In the genomic region with DNA sequence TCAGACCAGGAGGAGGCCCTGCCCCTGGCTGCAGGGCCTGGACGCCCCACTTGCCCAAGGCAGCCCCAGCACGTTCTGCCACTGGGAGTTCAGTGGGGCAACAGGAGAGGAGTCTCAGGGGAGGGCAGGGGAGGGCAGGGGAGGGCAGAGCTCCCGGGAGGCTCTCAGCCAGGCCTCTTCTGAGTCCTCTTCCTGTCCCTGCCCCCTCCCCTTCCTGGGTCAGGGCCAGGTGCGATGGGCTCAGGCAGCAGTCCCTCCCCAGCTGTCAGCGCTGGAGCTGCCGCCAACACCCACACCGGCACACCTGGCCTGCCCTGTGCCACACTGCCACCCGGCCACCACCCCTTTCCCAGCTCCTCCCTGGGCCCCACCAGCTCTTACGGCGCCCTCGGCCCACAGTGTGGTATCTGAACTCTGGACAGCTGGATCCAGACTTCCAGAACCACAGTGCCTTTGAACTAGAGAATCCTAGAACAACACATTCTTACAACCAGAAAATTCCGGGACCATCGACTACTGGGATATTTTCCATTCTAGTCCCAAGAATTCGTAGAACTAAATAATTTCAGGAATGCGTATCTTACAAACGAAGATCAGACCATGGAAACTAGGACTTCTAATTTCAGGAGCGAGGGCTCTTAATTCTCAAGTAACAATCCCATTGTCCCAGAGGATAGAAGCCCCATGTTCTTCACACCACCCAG, we compare ENCODE assay signal across 11 cellular contexts. TPM values are rescaled to one million over a fixed set of nuclear protein-coding genes. Genes with fewer than 3 reads are reported as not detected.
DNase-seq lines count a peak whose midpoint lies in the region; ATAC-seq, FAIRE-seq and TF ChIP-seq lines count a peak whose summit lies in the region.
"Had no signal": no experiment of that assay in that cellular context is flagged by ENCODE, and none has a peak within 500 bp of the region (broad histone marks: within the 10 kb centered on the region; RNA-seq: fewer than 3 reads in every experiment).

No MANE protein-coding gene starts in this region.

- peaks cover 0 to 47% (median 24%) of the 10 kb centered on the region in 3 donors for H3K4me1 ChIP-seq in gastroesophageal sphincter
- H3K4me1 ChIP-seq in BE2C: peaks cover 5% of the 10 kb centered on the region; the same call in 1 of the 2 replicates
- H3K4me1 ChIP-seq in HAP-1: 0 out of 2 replicates have a peak, but pooled peaks cover 4% of the 10 kb centered on the region

- no peaks in the 10 kb centered on the region for H3K9me3 ChIP-seq in gastroesophageal sphincter
- no peaks in the 10 kb centered on the region for H3K9me3 ChIP-seq in BE2C
- no peaks in the 10 kb centered on the region for H3K9me3 ChIP-seq in HAP-1

- in situ Hi-C loops in HAP-1 (cut with MboI; ENCODE audit: low sequenced_read_pairs): no loop called here

- no peak overlapping the region for H3K4me3 ChIP-seq in gastroesophageal sphincter
- H3K4me3 ChIP-seq in BE2C (ENCODE audit: low read depth, low read length): no peak overlapping the region
- no peak overlapping the region for H3K4me3 ChIP-seq in HAP-1

- H3K27ac ChIP-seq in gastroesophageal sphincter: peak overlapping the region in 3 of 4 donors; percentile 66 to 75 (median 72)

- peak; percentile 78 for DNase-seq in NCI-H510A (lab: John Stamatoyannopoulos, UW)
- DNase-seq in renal cortical epithelial cell (ENCODE audit: low read depth): peak; percentile 57
- no peak for DNase-seq in BE2C
- no peak for DNase-seq in HAP-1 (ENCODE audit: low spot score in 2 of 2)
- DNase-seq in cortex of kidney (lab: John Stamatoyannopoulos, UW): no peak
- no peak for DNase-seq in ureter (ENCODE audit: low spot score)
- DNase-seq: stimulated activated naive CD4-positive, alpha-beta T cell had no signal

- TF ChIP-seq POLR2A in gastroesophageal sphincter (IDR thresholded peaks at IDR 0.05): no peak

- no peak for TF ChIP-seq CTCF in gastroesophageal sphincter (IDR thresholded peaks at IDR 0.05)
- no peak for TF ChIP-seq CTCF in BE2C (IDR thresholded peaks at IDR 0.05; ENCODE audit: low read depth, low read length)

- peak; percentile 79 for FAIRE-seq in G401.6 (lab: Jason Lieb, UNC)
- FAIRE-seq: endometrium had no signal

- no peak for TF ChIP-seq EP300 in gastroesophageal sphincter (IDR thresholded peaks at IDR 0.05)

- WGBS in gastroesophageal sphincter (ENCODE audit: low coverage in 1 of 2), 2 donors: 55 to 100% methylated on average over 3 to 8 of the region's 17 CpGs

- ATAC-seq in gastroesophageal sphincter: no peak
- ATAC-seq: natural killer cell treated with Interleukin-12 subunit alpha and Interleukin-12 subunit beta and Interleukin-15 and Interleukin-18, amount 100 ng/mL, for 72 hours had no signal

- no peaks in the 10 kb centered on the region for H3K36me3 ChIP-seq in gastroesophageal sphincter
- H3K36me3 ChIP-seq in BE2C: no peaks in the 10 kb centered on the region
- H3K36me3 ChIP-seq in HAP-1 (replicated peaks): no peaks in the 10 kb centered on the region

- H3K27me3 ChIP-seq in gastroesophageal sphincter (peaks cover 5% of the 10 kb centered on the region), BE2C (no peaks in the 10 kb centered on the region), HAP-1 (ENCODE audit: low read depth) (no peaks in the 10 kb centered on the region)

RNA-seq across cellular contexts. Expression of a gene that starts 21.8 kb away (rescaled TPM):
- 1,000 to 10,000 TPM; 1,539 to 2,425 (median 1,793) TPM for total RNA-seq in gastroesophageal sphincter
- 1,714 and 3,145 TPM in 2 replicates for total RNA-seq in renal cortical epithelial cell
- 1,250 TPM for polyA plus RNA-seq in BE2C (2012; ENCODE audit: insufficient read depth, insufficient read length, low read depth)
- total RNA-seq in ureter: 2,529 TPM

RNA-seq across cellular contexts. Expression of a gene that starts 52.1 kb away (rescaled TPM):
- total RNA-seq in gastroesophageal sphincter: 10 to 100 TPM; 13.3 to 34.2 (median 20.1) TPM
- total RNA-seq in renal cortical epithelial cell: 11.9 TPM in 1 of 2 replicates, not detected in the other
- polyA plus RNA-seq in BE2C (2012; ENCODE audit: insufficient read depth, insufficient read length, low read depth): 42.1 TPM
- 32.6 TPM for total RNA-seq in ureter

RNA-seq across cellular contexts. Expression of a gene that starts 52.9 kb away (rescaled TPM):
- 10 to 100 TPM in 3 of 4 donors, 1 to 10 TPM in 1; 7.1 to 27.9 (median 15.1) TPM for total RNA-seq in gastroesophageal sphincter
- 63.6 and 66.9 TPM in 2 replicates for total RNA-seq in renal cortical epithelial cell
- polyA plus RNA-seq in BE2C (2012; ENCODE audit: insufficient read depth, insufficient read length, low read depth): not detected
- 5.9 TPM for total RNA-seq in ureter
- total RNA-seq: natural killer cell treated with Interleukin-12 subunit alpha and Interleukin-12 subunit beta and Interleukin-15 and Interleukin-18, amount 100 ng/mL, for 72 hours had no signal

Comparison
In these comparisons a context has a peak if more than half of its experiments do, and no peak if none do; other contexts are left out.
1. DNase-seq: peak in NCI-H510A (single experiment) and renal cortical epithelial cell (single experiment); none in BE2C (single experiment), HAP-1 (0 of 2), cortex of kidney (single experiment) and ureter (single experiment).